4 cellular contexts compared by ENCODE assay signal in the genomic region with DNA sequence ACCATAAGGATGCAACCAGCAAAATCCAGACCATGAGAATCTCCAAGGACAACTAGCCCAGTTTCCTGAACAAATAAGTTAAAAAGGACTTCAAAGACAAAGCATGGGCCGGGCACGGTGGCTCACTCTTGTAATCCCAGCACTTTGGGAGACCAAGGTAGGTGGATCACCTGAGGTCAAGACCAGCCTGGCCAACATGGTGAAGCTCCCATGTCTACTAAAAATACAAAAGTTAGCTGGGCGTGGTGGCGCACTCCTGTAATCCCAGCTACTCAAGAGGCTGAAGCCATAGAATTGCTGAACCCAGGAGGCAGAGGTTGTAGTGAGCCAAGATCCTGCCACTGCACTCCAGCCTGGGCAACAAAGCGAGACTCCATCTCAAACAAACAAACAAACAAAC. TPM values are rescaled to one million over a fixed set of nuclear protein-coding genes. Genes with fewer than 3 reads are reported as not detected.
"Had no signal": no experiment of that assay in that cellular context is flagged by ENCODE, and none has a peak within 500 bp of the region (broad histone marks: within the 10 kb centered on the region; RNA-seq: fewer than 3 reads in every experiment).

No MANE protein-coding gene starts in this region.

RNA-seq across cellular contexts. Expression of gene RNU1-3, which starts 30.8 kb away (rescaled TPM):
- polyA plus RNA-seq: foreskin keratinocyte; lung; naive thymus-derived CD4-positive, alpha-beta T cell; SK-N-SH had no signal
